Comparison of ENCODE assay signal across 15 cellular contexts in genomic region chr10:77773631-77774426, GRCh38.
"Had no signal": no experiment of that assay in that cellular context is flagged by ENCODE, and none has a peak within 500 bp of the region (broad histone marks: within the 10 kb centered on the region; RNA-seq: fewer than 3 reads in every experiment).

No MANE protein-coding gene starts in this region.

- H2AFZ ChIP-seq: hepatocyte had no signal

- ATAC-seq: left ventricle myocardium superior; mucosa of descending colon; naive thymus-derived CD8-positive, alpha-beta T cell; stimulated activated memory B cell treated with anti-CD40 and anti-IgM and Interleukin-4, amounts not matched to agents 10 μg/mL and 1 μg/mL and 100 μg/mL, for 72 hours; T-cell had no signal

- H3K27ac ChIP-seq: ascending aorta, dorsolateral prefrontal cortex, hepatocyte, neutrophil, sigmoid colon, tibial artery, uterus had no signal

- H3K9me3 ChIP-seq: uterus had no signal

- DNase-seq: activated naive CD4-positive, alpha-beta T cell treated with anti-CD3 and anti-CD28 coated beads, Interleukin-2, amount 10 ng/mL, durations not matched to agents 7 days and 5 days; dorsolateral prefrontal cortex; kidney; left ventricle myocardium superior; mucosa of descending colon; naive thymus-derived CD8-positive, alpha-beta T cell; sigmoid colon; T-cell; T-helper 9 cell; tibial artery; uterus had no signal

- H3K4me2 ChIP-seq: hepatocyte had no signal

- H3K36me3 ChIP-seq: ascending aorta, neutrophil, sigmoid colon, uterus had no signal

- H3K4me3 ChIP-seq: ascending aorta, dorsolateral prefrontal cortex, hepatocyte, mucosa of descending colon, sigmoid colon, tibial artery, uterus had no signal

- FAIRE-seq: kidney had no signal

- H3K27me3 ChIP-seq: ascending aorta, dorsolateral prefrontal cortex, hepatocyte, neutrophil, sigmoid colon, tibial artery, uterus had no signal

- H3K4me1 ChIP-seq: ascending aorta, tibial artery, uterus had no signal

- H3K79me2 ChIP-seq: hepatocyte had no signal
